In genomic region chr15:85473455-85473854, GRCh38 we compare ENCODE assay signal across 1 cellular context.
TF ChIP-seq lines count a peak whose summit lies in the region.

No MANE protein-coding gene starts in this region.

TF ChIP-seq in HEK293, 187 proteins besides CTCF, POLR2A, EP300 and RAD21 (continued from another document):
- TF ChIP-seq, protein P1, sequence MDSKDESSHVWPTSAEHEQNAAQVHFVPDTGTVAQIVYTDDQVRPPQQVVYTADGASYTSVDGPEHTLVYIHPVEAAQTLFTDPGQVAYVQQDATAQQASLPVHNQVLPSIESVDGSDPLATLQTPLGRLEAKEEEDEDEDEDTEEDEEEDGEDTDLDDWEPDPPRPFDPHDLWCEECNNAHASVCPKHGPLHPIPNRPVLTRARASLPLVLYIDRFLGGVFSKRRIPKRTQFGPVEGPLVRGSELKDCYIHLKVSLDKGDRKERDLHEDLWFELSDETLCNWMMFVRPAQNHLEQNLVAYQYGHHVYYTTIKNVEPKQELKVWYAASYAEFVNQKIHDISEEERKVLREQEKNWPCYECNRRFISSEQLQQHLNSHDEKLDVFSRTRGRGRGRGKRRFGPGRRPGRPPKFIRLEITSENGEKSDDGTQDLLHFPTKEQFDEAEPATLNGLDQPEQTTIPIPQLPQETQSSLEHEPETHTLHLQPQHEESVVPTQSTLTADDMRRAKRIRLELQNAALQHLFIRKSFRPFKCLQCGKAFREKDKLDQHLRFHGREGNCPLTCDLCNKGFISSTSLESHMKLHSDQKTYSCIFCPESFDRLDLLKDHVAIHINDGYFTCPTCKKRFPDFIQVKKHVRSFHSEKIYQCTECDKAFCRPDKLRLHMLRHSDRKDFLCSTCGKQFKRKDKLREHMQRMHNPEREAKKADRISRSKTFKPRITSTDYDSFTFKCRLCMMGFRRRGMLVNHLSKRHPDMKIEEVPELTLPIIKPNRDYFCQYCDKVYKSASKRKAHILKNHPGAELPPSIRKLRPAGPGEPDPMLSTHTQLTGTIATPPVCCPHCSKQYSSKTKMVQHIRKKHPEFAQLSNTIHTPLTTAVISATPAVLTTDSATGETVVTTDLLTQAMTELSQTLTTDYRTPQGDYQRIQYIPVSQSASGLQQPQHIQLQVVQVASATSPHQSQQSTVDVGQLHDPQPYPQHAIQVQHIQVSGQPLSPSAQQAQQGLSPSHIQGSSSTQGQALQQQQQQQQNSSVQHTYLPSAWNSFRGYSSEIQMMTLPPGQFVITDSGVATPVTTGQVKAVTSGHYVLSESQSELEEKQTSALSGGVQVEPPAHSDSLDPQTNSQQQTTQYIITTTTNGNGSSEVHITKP (tag by site-specific recombination; IDR thresholded peaks at IDR 0.05): peak; percentile 85
- TF ChIP-seq SP7 (tag by site-specific recombination; IDR thresholded peaks at IDR 0.05) (0 out of 2 replicates have a peak, but pooled peaks have one; percentile 15), GLIS2 (tag by site-specific recombination; IDR thresholded peaks at IDR 0.05) (peak; percentile 44)
TF ChIP-seq in HEK293: peak in this region for 11.
